In genomic region chr18:42082415-42083234, GRCh38 we compare ENCODE assay signal across 29 cellular contexts.
DNase-seq lines count a peak whose midpoint lies in the region; ATAC-seq and TF ChIP-seq lines count a peak whose summit lies in the region.
"Had no signal": no experiment of that assay in that cellular context is flagged by ENCODE, and none has a peak within 500 bp of the region (broad histone marks: within the 10 kb centered on the region; RNA-seq: fewer than 3 reads in every experiment).

No MANE protein-coding gene starts in this region.

- no TSS peak for BruUV-seq in Calu3 (replicated peaks; lab: Mats Ljungman, UMichigan)

- H3K4me3 Mint-ChIP-seq in activated CD8-positive, alpha-beta T cell treated with anti-CD3 and anti-CD28 coated beads for 36 hours: no peak overlapping the region
- H3K4me3 Mint-ChIP-seq in activated CD8-positive, alpha-beta T cell treated with anti-CD3 and anti-CD28 coated beads, Interleukin-2, amount 10 ng/mL, durations not matched to agents 7 days and 5 days: no peak overlapping the region
- peak overlapping the region; percentile 16 for H3K4me3 Mint-ChIP-seq in T-helper 17 cell
- no peak overlapping the region for H3K4me3 Mint-ChIP-seq in nephron progenitor cell
- H3K4me3 Mint-ChIP-seq in Calu3 (ENCODE audit: low read depth, unreplicated experiment): no peak overlapping the region
- H3K4me3 Mint-ChIP-seq: CD14-positive monocyte; dendritic cell treated with granulocyte-macrophage colony-stimulating factor and Interleukin-4, amounts not matched to agents 40 ng/mL and 50 ng/mL, for 4 days; memory B cell; neural crest cell; stimulated activated naive B cell treated with anti-CD40 and anti-IgM and Interleukin-4, amounts not matched to agents 10 μg/mL and 1 μg/mL and 100 μg/mL, for 72 hours had no signal

- no peaks in the 10 kb centered on the region for H3K27me3 Mint-ChIP-seq in activated CD8-positive, alpha-beta T cell treated with anti-CD3 and anti-CD28 coated beads for 36 hours
- no peaks in the 10 kb centered on the region for H3K27me3 Mint-ChIP-seq in activated CD8-positive, alpha-beta T cell treated with anti-CD3 and anti-CD28 coated beads, Interleukin-2, amount 10 ng/mL, durations not matched to agents 7 days and 5 days (ENCODE audit: low read depth)
- H3K27me3 Mint-ChIP-seq in T-helper 17 cell (no peaks in the 10 kb centered on the region), nephron progenitor cell (ENCODE audit: low read depth, poor library complexity) (no peaks in the 10 kb centered on the region), Calu3 (ENCODE audit: unreplicated experiment) (no peaks in the 10 kb centered on the region)
- H3K27me3 Mint-ChIP-seq: dendritic cell treated with granulocyte-macrophage colony-stimulating factor and Interleukin-4, amounts not matched to agents 40 ng/mL and 50 ng/mL, for 4 days; memory B cell; stimulated activated naive B cell treated with anti-CD40 and anti-IgM and Interleukin-4, amounts not matched to agents 10 μg/mL and 1 μg/mL and 100 μg/mL, for 72 hours had no signal

- CTCF ChIA-PET in activated CD8-positive, alpha-beta T cell treated with anti-CD3 and anti-CD28 coated beads for 36 hours (lab: Charles Lee): interaction anchor here (1.3 to 2.9 kb wide), 3 partner anchors 9 to 1189 kb away, joined by 3 to 10 read pairs (median 6); no protein-coding TSS in a partner anchor
- CTCF ChIA-PET in activated CD8-positive, alpha-beta T cell treated with anti-CD3 and anti-CD28 coated beads, Interleukin-2, amount 10 ng/mL, durations not matched to agents 7 days and 5 days (lab: Charles Lee): interaction anchor here (0.7 to 3.0 kb wide), 5 partner anchors 11 to 54 kb away, joined by 3 to 16 read pairs (median 6); no protein-coding TSS in a partner anchor
- CTCF ChIA-PET in Calu3 (lab: Charles Lee): no interaction called here

- peak; percentile 51 for ATAC-seq in activated CD8-positive, alpha-beta T cell treated with anti-CD3 and anti-CD28 coated beads for 36 hours
- no peak for ATAC-seq in activated CD8-positive, alpha-beta T cell treated with anti-CD3 and anti-CD28 coated beads, Interleukin-2, amount 10 ng/mL, durations not matched to agents 7 days and 5 days
- ATAC-seq in HG02852 (IDR thresholded peaks at IDR 0.05; ENCODE audit: unreplicated experiment) (peak; percentile 78), T-helper 17 cell (no peak), HG02642 (IDR thresholded peaks at IDR 0.05; ENCODE audit: poor library complexity, unreplicated experiment) (no peak)
- ATAC-seq: body of pancreas; left lobe of liver; pancreas; stimulated activated naive B cell treated with anti-CD40 and anti-IgM and Interleukin-4, amounts not matched to agents 10 μg/mL and 1 μg/mL and 100 μg/mL, for 72 hours; upper lobe of right lung had no signal

- peaks cover 14% of the 10 kb centered on the region for H3K4me1 Mint-ChIP-seq in activated CD8-positive, alpha-beta T cell treated with anti-CD3 and anti-CD28 coated beads for 36 hours (ENCODE audit: low read depth)
- H3K4me1 Mint-ChIP-seq in activated CD8-positive, alpha-beta T cell treated with anti-CD3 and anti-CD28 coated beads, Interleukin-2, amount 10 ng/mL, durations not matched to agents 7 days and 5 days (ENCODE audit: low read depth): peaks cover 13% of the 10 kb centered on the region
- H3K4me1 Mint-ChIP-seq in T-helper 17 cell (peaks cover 5% of the 10 kb centered on the region), nephron progenitor cell (peaks cover 4% of the 10 kb centered on the region), Calu3 (ENCODE audit: low read depth, unreplicated experiment) (peaks cover 15% of the 10 kb centered on the region)
- H3K4me1 Mint-ChIP-seq: memory B cell; neural crest cell; stimulated activated naive B cell treated with anti-CD40 and anti-IgM and Interleukin-4, amounts not matched to agents 10 μg/mL and 1 μg/mL and 100 μg/mL, for 72 hours had no signal

- peaks cover 5% of the 10 kb centered on the region for H3K9me3 Mint-ChIP-seq in activated CD8-positive, alpha-beta T cell treated with anti-CD3 and anti-CD28 coated beads for 36 hours
- no peaks in the 10 kb centered on the region for H3K9me3 Mint-ChIP-seq in activated CD8-positive, alpha-beta T cell treated with anti-CD3 and anti-CD28 coated beads, Interleukin-2, amount 10 ng/mL, durations not matched to agents 7 days and 5 days (ENCODE audit: insufficient read depth)
- no peaks in the 10 kb centered on the region for H3K9me3 Mint-ChIP-seq in nephron progenitor cell
- no peaks in the 10 kb centered on the region for H3K9me3 Mint-ChIP-seq in Calu3 (ENCODE audit: low read depth, unreplicated experiment)

- TF ChIP-seq CTCF in activated CD8-positive, alpha-beta T cell treated with anti-CD3 and anti-CD28 coated beads for 36 hours (IDR thresholded peaks at IDR 0.05): no peak
- TF ChIP-seq CTCF in nephron progenitor cell (IDR thresholded peaks at IDR 0.05) (no peak), Calu3 (IDR thresholded peaks at IDR 0.05; ENCODE audit: unreplicated experiment) (no peak)

- DNase-seq in activated CD8-positive, alpha-beta T cell treated with anti-CD3 and anti-CD28 coated beads for 36 hours: no peak
- no peak for DNase-seq in activated CD8-positive, alpha-beta T cell treated with anti-CD3 and anti-CD28 coated beads, Interleukin-2, amount 10 ng/mL, durations not matched to agents 7 days and 5 days
- DNase-seq in T-helper 17 cell (no peak), nephron progenitor cell (no peak), Calu3 (no peak), NCI-H1930 (lab: John Stamatoyannopoulos, UW) (no peak)
- DNase-seq: activated naive CD4-positive, alpha-beta T cell; body of pancreas; Caco-2; DMS79; erythroblast; GDM1; H7; NCI-H1048; NCI-H1694; NCI-H446 treated with DMSO at 0.1 percent for 48 hours; NCI-H82; pancreas; stimulated activated naive B cell treated with anti-CD40 and anti-IgM and Interleukin-4, amounts not matched to agents 10 μg/mL and 1 μg/mL and 100 μg/mL, for 72 hours; SW 1271; upper lobe of right lung; WERI-Rb-1 had no signal

- peak overlapping the region; percentile 76 for H3K27ac Mint-ChIP-seq in activated CD8-positive, alpha-beta T cell treated with anti-CD3 and anti-CD28 coated beads for 36 hours
- H3K27ac Mint-ChIP-seq in activated CD8-positive, alpha-beta T cell treated with anti-CD3 and anti-CD28 coated beads, Interleukin-2, amount 10 ng/mL, durations not matched to agents 7 days and 5 days: no peak overlapping the region
- H3K27ac Mint-ChIP-seq in T-helper 17 cell (peak overlapping the region; percentile 32), nephron progenitor cell (peak overlapping the region; percentile 1), Calu3 (ENCODE audit: unreplicated experiment) (no peak overlapping the region)
- H3K27ac Mint-ChIP-seq: dendritic cell treated with granulocyte-macrophage colony-stimulating factor and Interleukin-4, amounts not matched to agents 40 ng/mL and 50 ng/mL, for 4 days; memory B cell; stimulated activated naive B cell treated with anti-CD40 and anti-IgM and Interleukin-4, amounts not matched to agents 10 μg/mL and 1 μg/mL and 100 μg/mL, for 72 hours had no signal

- POLR2A ChIA-PET in activated CD8-positive, alpha-beta T cell treated with anti-CD3 and anti-CD28 coated beads for 36 hours (lab: Charles Lee): interaction anchor here (0.7 to 0.9 kb wide), 2 partner anchors 10 to 265 kb away, joined by 3 to 4 read pairs; no protein-coding TSS in a partner anchor
- POLR2A ChIA-PET in activated CD8-positive, alpha-beta T cell treated with anti-CD3 and anti-CD28 coated beads, Interleukin-2, amount 10 ng/mL, durations not matched to agents 7 days and 5 days (lab: Charles Lee): no interaction called here

- H3K9me3 ChIP-seq in T-helper 17 cell (ENCODE audit: control insufficient read depth, low read length, poor library complexity, severe bottlenecking): no peaks in the 10 kb centered on the region
- H3K9me3 ChIP-seq: body of pancreas, Caco-2, pancreas, upper lobe of right lung had no signal

- peaks cover 44% of the 10 kb centered on the region for H3K36me3 Mint-ChIP-seq in activated CD8-positive, alpha-beta T cell treated with anti-CD3 and anti-CD28 coated beads for 36 hours (ENCODE audit: low read depth)
- H3K36me3 Mint-ChIP-seq in activated CD8-positive, alpha-beta T cell treated with anti-CD3 and anti-CD28 coated beads, Interleukin-2, amount 10 ng/mL, durations not matched to agents 7 days and 5 days (ENCODE audit: low read depth): peaks cover 34% of the 10 kb centered on the region
- H3K36me3 Mint-ChIP-seq in T-helper 17 cell (ENCODE audit: low read depth) (peaks cover 9% of the 10 kb centered on the region), nephron progenitor cell (ENCODE audit: low read depth) (peaks cover 39% of the 10 kb centered on the region), Calu3 (ENCODE audit: insufficient read depth, unreplicated experiment) (no peaks in the 10 kb centered on the region)

- intact Hi-C loops in activated CD8-positive, alpha-beta T cell treated with anti-CD3 and anti-CD28 coated beads for 36 hours (cut with micrococcal nuclease): no loop called here
- intact Hi-C loops in Calu3 (cut with micrococcal nuclease; ENCODE audit: unreplicated experiment): no loop called here

Comparison
In these comparisons a context has a peak if more than half of its experiments do, and no peak if none do; other contexts are left out.
1. ATAC-seq: peak in activated CD8-positive, alpha-beta T cell treated with anti-CD3 and anti-CD28 coated beads for 36 hours (single experiment) and HG02852 (single experiment); none in activated CD8-positive, alpha-beta T cell treated with anti-CD3 and anti-CD28 coated beads, Interleukin-2, amount 10 ng/mL, durations not matched to agents 7 days and 5 days (single experiment), T-helper 17 cell (single experiment) and HG02642 (single experiment).
2. H3K27ac Mint-ChIP-seq: peak in activated CD8-positive, alpha-beta T cell treated with anti-CD3 and anti-CD28 coated beads for 36 hours (single experiment), T-helper 17 cell (single experiment) and nephron progenitor cell (single experiment); none in activated CD8-positive, alpha-beta T cell treated with anti-CD3 and anti-CD28 coated beads, Interleukin-2, amount 10 ng/mL, durations not matched to agents 7 days and 5 days (single experiment) and Calu3 (single experiment).